Comparison of ENCODE assay signal across 8 cellular contexts in genomic region chr9:127283917-127284316, GRCh38. TPM values are rescaled to one million over a fixed set of nuclear protein-coding genes. Genes with fewer than 3 reads are reported as not detected.
A peak's percentile ranks its signal among the peaks of the same experiment; 100 is the strongest.
DNase-seq lines count a peak whose midpoint lies in the region; ATAC-seq and TF ChIP-seq lines count a peak whose summit lies in the region.

No MANE protein-coding gene starts in this region.

- no peaks in the 10 kb centered on the region for H3K4me1 Mint-ChIP-seq in HFFc6 (ENCODE audit: low read depth)
- no peaks in the 10 kb centered on the region for H3K4me1 Mint-ChIP-seq in activated naive CD8-positive, alpha-beta T cell treated with anti-CD3 and anti-CD28 coated beads, Interleukin-2, amount 10 ng/mL, durations not matched to agents 7 days and 5 days

- H3K4me3 ChIP-seq in BE2C (ENCODE audit: low read depth, low read length): no peak overlapping the region

- DNase-seq in BE2C (no peak), HFFc6 (peak; percentile 31), left colon (peak in 1 of 2 donors; percentile 11), NCI-H748 treated with DMSO at 0.1 percent for 48 hours (lab: John Stamatoyannopoulos, UW) (no peak), GOT3 (lab: John Stamatoyannopoulos, UW) (no peak)
- no peak for DNase-seq in activated naive CD8-positive, alpha-beta T cell treated with anti-CD3 and anti-CD28 coated beads, Interleukin-2, amount 10 ng/mL, durations not matched to agents 7 days and 5 days

- TF ChIP-seq CTCF in BE2C (IDR thresholded peaks at IDR 0.05; ENCODE audit: low read depth, low read length): peak; percentile 26
- peak; percentile 65 for TF ChIP-seq CTCF in HFFc6 (IDR thresholded peaks at IDR 0.05)

- ATAC-seq in activated naive CD8-positive, alpha-beta T cell treated with anti-CD3 and anti-CD28 coated beads, Interleukin-2, amount 10 ng/mL, durations not matched to agents 7 days and 5 days (ENCODE audit: low read depth): peak; percentile 47
- ATAC-seq in left colon (peak; percentile 64), HG02870 (IDR thresholded peaks at IDR 0.05; ENCODE audit: unreplicated experiment) (no peak), HG03571 (IDR thresholded peaks at IDR 0.05; ENCODE audit: unreplicated experiment) (no peak)

- peaks cover 29% of the 10 kb centered on the region for H3K4me1 ChIP-seq in BE2C

- POLR2A ChIA-PET in activated naive CD8-positive, alpha-beta T cell treated with anti-CD3 and anti-CD28 coated beads, Interleukin-2, amount 10 ng/mL, durations not matched to agents 7 days and 5 days (lab: Charles Lee): interaction anchor here (0.5 kb wide), 1 partner anchor 145 kb away, joined by 3 read pairs; no protein-coding TSS in a partner anchor

- no peaks in the 10 kb centered on the region; the same call in 1 of the 2 replicates for H3K9me3 Mint-ChIP-seq in HFFc6
- H3K9me3 Mint-ChIP-seq in activated naive CD8-positive, alpha-beta T cell treated with anti-CD3 and anti-CD28 coated beads, Interleukin-2, amount 10 ng/mL, durations not matched to agents 7 days and 5 days: no peaks in the 10 kb centered on the region

- no peaks in the 10 kb centered on the region for H3K36me3 Mint-ChIP-seq in HFFc6 (ENCODE audit: low read depth)
- no peaks in the 10 kb centered on the region for H3K36me3 Mint-ChIP-seq in activated naive CD8-positive, alpha-beta T cell treated with anti-CD3 and anti-CD28 coated beads, Interleukin-2, amount 10 ng/mL, durations not matched to agents 7 days and 5 days

- no peaks in the 10 kb centered on the region for H3K36me3 ChIP-seq in BE2C

- H3K27me3 Mint-ChIP-seq in HFFc6 (ENCODE audit: insufficient read depth): peaks cover 9% of the 10 kb centered on the region
- peaks cover 40% of the 10 kb centered on the region for H3K27me3 Mint-ChIP-seq in activated naive CD8-positive, alpha-beta T cell treated with anti-CD3 and anti-CD28 coated beads, Interleukin-2, amount 10 ng/mL, durations not matched to agents 7 days and 5 days

- no peak overlapping the region for H3K27ac Mint-ChIP-seq in HFFc6
- no peak overlapping the region for H3K27ac Mint-ChIP-seq in activated naive CD8-positive, alpha-beta T cell treated with anti-CD3 and anti-CD28 coated beads, Interleukin-2, amount 10 ng/mL, durations not matched to agents 7 days and 5 days

- H3K9me3 ChIP-seq in BE2C: no peaks in the 10 kb centered on the region

- H3K27me3 ChIP-seq in BE2C: no peaks in the 10 kb centered on the region

- H3K4me3 Mint-ChIP-seq in HFFc6: no peak overlapping the region
- no peak overlapping the region for H3K4me3 Mint-ChIP-seq in activated naive CD8-positive, alpha-beta T cell treated with anti-CD3 and anti-CD28 coated beads, Interleukin-2, amount 10 ng/mL, durations not matched to agents 7 days and 5 days

- intact Hi-C loops in left colon (cut with DNase I, micrococcal nuclease): no loop called here

RNA-seq across cellular contexts. Expression of gene GARNL3, which starts 19.3 kb away (rescaled TPM):
- 6.8 TPM for polyA plus RNA-seq in BE2C (2012; ENCODE audit: insufficient read depth, insufficient read length, low read depth)
- total RNA-seq in HFFc6 (2021; fragmentation: NEBNext Ultra II Directional; extraction: Animal tissue kit (Norgen Biotek cat#: 25700)): under 1 TPM; 0.27 to 0.73 (median 0.57) TPM
- total RNA-seq in activated naive CD8-positive, alpha-beta T cell treated with anti-CD3 and anti-CD28 coated beads, Interleukin-2, amount 10 ng/mL, durations not matched to agents 7 days and 5 days: 1 to 10 TPM; 3.1 to 3.4 TPM
- 1 to 10 TPM; 6.0 to 7.3 TPM for total RNA-seq in left colon

Comparison
In these comparisons a context has a peak if more than half of its experiments do, and no peak if none do; other contexts are left out.
1. ATAC-seq: peak in activated naive CD8-positive, alpha-beta T cell treated with anti-CD3 and anti-CD28 coated beads, Interleukin-2, amount 10 ng/mL, durations not matched to agents 7 days and 5 days (single experiment) and left colon (single experiment); none in HG02870 (single experiment) and HG03571 (single experiment).